Comparison of ENCODE assay signal across 15 cellular contexts in genomic region chr4:824461-825062, GRCh38. TPM values are rescaled to one million over a fixed set of nuclear protein-coding genes. Genes with fewer than 3 reads are reported as not detected.
DNase-seq lines count a peak whose midpoint lies in the region; ATAC-seq and TF ChIP-seq lines count a peak whose summit lies in the region.
"Had no signal": no experiment of that assay in that cellular context is flagged by ENCODE, and none has a peak within 500 bp of the region (broad histone marks: within the 10 kb centered on the region; RNA-seq: fewer than 3 reads in every experiment).

No MANE protein-coding gene starts in this region.

- no peak overlapping the region for H3K27ac Mint-ChIP-seq in effector memory CD8-positive, alpha-beta T cell
- H3K27ac Mint-ChIP-seq: CD4-positive, alpha-beta memory T cell had no signal

- TF ChIP-seq EP300 in neural cell (conservative IDR thresholded peaks at IDR 0.05; ENCODE audit: poor library complexity, severe bottlenecking): no peak

- H3K27me3 Mint-ChIP-seq in effector memory CD8-positive, alpha-beta T cell: peaks cover 46 to 80% of the 10 kb centered on the region in 2 donors

- no peak for TF ChIP-seq RAD21 in neural cell (conservative IDR thresholded peaks at IDR 0.05)

- no peaks in the 10 kb centered on the region for H3K9me3 Mint-ChIP-seq in effector memory CD8-positive, alpha-beta T cell
- H3K9me3 Mint-ChIP-seq: CD4-positive, alpha-beta memory T cell had no signal

- no peaks in the 10 kb centered on the region for H3K36me3 ChIP-seq in BLaER1 treated with 17β-estradiol and CSF1 and Interleukin-3, amounts not matched to agents 10 nM and 100 nM
- H3K36me3 ChIP-seq in neural cell (ENCODE audit: insufficient read depth, low read length): no peaks in the 10 kb centered on the region
- H3K36me3 ChIP-seq: vagina had no signal

- peaks cover 0 to 69% (median 39%) of the 10 kb centered on the region in 11 experiments; a peak in 16 of 22 replicates for H4K20me1 ChIP-seq in BLaER1 treated with 17β-estradiol and CSF1 and Interleukin-3, amounts not matched to agents 10 nM and 100 nM
- H4K20me1 ChIP-seq in neural cell (ENCODE audit: insufficient read depth): no peaks in the 10 kb centered on the region

- H2AFZ ChIP-seq in neural cell (ENCODE audit: low read depth, low read length): no peak overlapping the region

- peak; percentile 42 for DNase-seq in G401 (ENCODE audit: low spot score)
- no peak for DNase-seq in effector memory CD8-positive, alpha-beta T cell
- DNase-seq in activated CD4-positive, alpha-beta T cell treated with anti-CD3 and anti-CD28 coated beads for 48 hours: no peak
- no peak for DNase-seq in dermis blood vessel endothelial cell
- DNase-seq: activated CD4-positive, alpha-beta T cell treated with anti-CD3 and anti-CD28 coated beads, Interleukin-2, amount 50 U/mL, for 1 hour; activated gamma-delta T cell treated with Interleukin-2 at 50 U/mL for 16 hours; effector memory CD4-positive, alpha-beta T cell; NCI-H524; stimulated activated CD4-positive, alpha-beta T cell treated with anti-CD3 and anti-CD28 coated beads, Interleukin-4, amount 100 ng/mL, for 1 hour had no signal

- no peaks in the 10 kb centered on the region for H3K4me1 Mint-ChIP-seq in effector memory CD8-positive, alpha-beta T cell (ENCODE audit: low read depth in 2 of 2)

- H3K4me2 ChIP-seq in BLaER1 treated with 17β-estradiol and CSF1 and Interleukin-3, amounts not matched to agents 10 nM and 100 nM: peak overlapping the region; percentile 51 to 92 (median 75)
- H3K4me2 ChIP-seq in neural cell (ENCODE audit: low read length): peak overlapping the region; percentile 55

- H3K9me2 ChIP-seq in neural cell (ENCODE audit: insufficient read depth, low read length): no peaks in the 10 kb centered on the region

- H3F3A ChIP-seq in neural cell (ENCODE audit: insufficient read depth, low read length, poor library complexity, severe bottlenecking): no peaks in the 10 kb centered on the region

- H3K36me3 Mint-ChIP-seq in effector memory CD8-positive, alpha-beta T cell (ENCODE audit: insufficient read depth): no peaks in the 10 kb centered on the region

- peak overlapping the region; percentile 64 to 66 for H3K4me3 Mint-ChIP-seq in effector memory CD8-positive, alpha-beta T cell

- H3K27ac ChIP-seq in BLaER1 treated with 17β-estradiol and CSF1 and Interleukin-3, amounts not matched to agents 10 nM and 100 nM: no peak overlapping the region
- no peak overlapping the region for H3K27ac ChIP-seq in neural cell (ENCODE audit: low read length)
- H3K27ac ChIP-seq: vagina had no signal

- H3K9ac ChIP-seq in BLaER1 treated with 17β-estradiol and CSF1 and Interleukin-3, amounts not matched to agents 10 nM and 100 nM: peak overlapping the region in 2 of 11 experiments; percentile 12 to 15; a peak in 2 of 22 replicates
- peak overlapping the region; percentile 70 for H3K9ac ChIP-seq in neural cell (ENCODE audit: low read length)

- H3K79me2 ChIP-seq in neural cell (replicated peaks; ENCODE audit: insufficient read depth, low read length): no peaks in the 10 kb centered on the region

- H3K27me3 ChIP-seq in BLaER1 treated with 17β-estradiol and CSF1 and Interleukin-3, amounts not matched to agents 10 nM and 100 nM: peaks cover 80 to 97% (median 89%) of the 10 kb centered on the region in 11 experiments
- H3K27me3 ChIP-seq in neural cell (ENCODE audit: insufficient read depth, low read depth, low read length): peaks cover 27% of the 10 kb centered on the region

- no peak for ATAC-seq in effector memory CD8-positive, alpha-beta T cell (replicated peaks)
- ATAC-seq in GM18909 (IDR thresholded peaks at IDR 0.05; ENCODE audit: poor library complexity, unreplicated experiment): no peak

- H3K9me3 ChIP-seq in BLaER1 treated with 17β-estradiol and CSF1 and Interleukin-3, amounts not matched to agents 10 nM and 100 nM (replicated peaks in 1 of 11): peaks cover 0 to 9% (median 0%) of the 10 kb centered on the region in 11 experiments; a peak in 5 of 22 replicates
- H3K9me3 ChIP-seq in neural cell (ENCODE audit: low read length): no peaks in the 10 kb centered on the region
- H3K9me3 ChIP-seq: vagina had no signal

- in situ Hi-C loops in G401 (cut with HindIII; ENCODE audit: low sequenced_read_pairs): no loop called here

- no peak for TF ChIP-seq CTCF in neural cell (IDR thresholded peaks at IDR 0.05; ENCODE audit: poor library complexity, severe bottlenecking)

- peaks cover 14 to 45% (median 33%) of the 10 kb centered on the region in 10 experiments for H3K4me1 ChIP-seq in BLaER1 treated with 17β-estradiol and CSF1 and Interleukin-3, amounts not matched to agents 10 nM and 100 nM

- H3K4me3 ChIP-seq in BLaER1 treated with 17β-estradiol and CSF1 and Interleukin-3, amounts not matched to agents 10 nM and 100 nM: peak overlapping the region in 4 of 10 experiments; percentile 8 to 50 (median 30); a peak in 5 of 20 replicates
- H3K4me3 ChIP-seq in neural cell (ENCODE audit: low read length): peak overlapping the region; percentile 76

TF ChIP-seq in neural cell, 6 proteins besides CTCF, POLR2A, EP300 and RAD21:
- no peak for TF ChIP-seq SMC3 (conservative IDR thresholded peaks at IDR 0.05; ENCODE audit: poor library complexity)
- no peak for TF ChIP-seq POLR2AphosphoS5 (IDR thresholded peaks at IDR 0.05)
- TF ChIP-seq MXI1 (conservative IDR thresholded peaks at IDR 0.05; ENCODE audit: poor library complexity, severe bottlenecking): no peak
- no peak for TF ChIP-seq EZH2 (IDR thresholded peaks at IDR 0.05; ENCODE audit: borderline replicate concordance, insufficient read depth, low read length, poor library complexity, severe bottlenecking)
- TF ChIP-seq REST (IDR thresholded peaks at IDR 0.05; ENCODE audit: borderline replicate concordance): no peak
- TF ChIP-seq TAF1 (IDR thresholded peaks at IDR 0.05; ENCODE audit: low read depth): no peak

RNA-seq across cellular contexts. Expression of gene CPLX1, which starts 1.4 kb away (rescaled TPM):
- 1.8 and 4.7 TPM in 2 replicates for total RNA-seq in G401 (2014; rRNA removed; shearing (Covaris generic))
- polyA plus RNA-seq in neural cell: 5.1 and 7.6 TPM in 2 replicates
- 5.1 and 5.6 TPM in 2 replicates for polyA minus RNA-seq in neural cell
- 0.09 and 0.34 TPM in 2 replicates for total RNA-seq in dermis blood vessel endothelial cell
- total RNA-seq: fibroblast of villous mesenchyme had no signal
